Comparison of ENCODE assay signal across 8 cellular contexts in the genomic region with DNA sequence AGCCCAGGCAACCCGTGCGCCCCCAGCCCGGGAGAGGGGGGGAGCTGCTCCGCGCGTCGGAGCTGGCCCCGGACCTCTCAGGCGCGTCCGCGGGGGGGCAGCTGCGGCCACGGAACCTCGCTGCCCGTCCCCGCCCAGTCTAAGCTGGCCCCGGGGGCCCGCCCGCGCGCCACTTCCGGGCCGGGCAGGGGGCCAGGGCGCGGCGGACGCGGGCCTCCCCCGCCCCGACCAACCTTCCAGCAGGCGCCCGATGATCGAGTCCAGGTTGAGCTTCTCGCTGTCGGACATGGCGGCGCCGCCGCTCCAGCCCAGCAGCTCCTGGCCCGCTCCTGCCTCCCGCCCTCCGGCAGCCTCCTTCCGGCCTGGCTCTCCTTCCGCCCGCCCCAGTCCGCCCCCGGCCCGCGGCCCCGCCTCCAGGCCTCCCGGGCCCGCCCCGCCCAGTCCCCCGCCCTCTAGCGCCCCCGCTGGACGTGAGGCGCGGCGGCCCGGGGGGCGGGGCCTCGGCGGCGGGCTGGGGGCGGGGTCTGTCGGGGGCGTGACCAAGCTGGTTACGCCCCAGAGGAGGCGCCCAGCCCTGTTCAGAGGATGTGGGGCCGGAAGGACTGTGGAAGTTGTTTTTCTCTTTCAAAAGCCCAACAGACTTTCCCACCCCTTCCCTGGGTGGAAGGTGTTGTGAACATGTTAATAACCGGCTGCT. TPM values are rescaled to one million over a fixed set of nuclear protein-coding genes. Genes with fewer than 3 reads are reported as not detected.
DNase-seq lines count a peak whose midpoint lies in the region; TF ChIP-seq lines count a peak whose summit lies in the region.

A gene (minus strand): TSS at position 364 of the 697 bp plus-strand sequence. CDS start 76 bp downstream, at position 288.

- DNase-seq in H7 (peak; percentile 100), MM.1S (peak; percentile 84), SJCRH30 (peak; percentile 89 to 90), activated gamma-delta T cell treated with Interleukin-2 at 50 U/mL for 16 hours (peak; percentile 90), foreskin fibroblast (peak; percentile 81 to 94), neural progenitor cell (ENCODE audit: low spot score) (peak; percentile 96)

- peak within 1 kb of the TSS; percentile 86 for H3K4me3 Mint-ChIP-seq in neural progenitor cell

- no peaks in the 10 kb centered on the region for H3K9me3 ChIP-seq in ES-I3 (ENCODE audit: control insufficient read depth, insufficient read depth, low read length)
- no peaks in the 10 kb centered on the region for H3K9me3 ChIP-seq in MM.1S (replicated peaks; ENCODE audit: insufficient read depth, low read length)
- no peaks in the 10 kb centered on the region for H3K9me3 ChIP-seq in SJCRH30 (replicated peaks)
- H3K9me3 ChIP-seq in neural progenitor cell (ENCODE audit: low read depth) = no peaks in the 10 kb centered on the region
- no peaks in the 10 kb centered on the region for H3K9me3 ChIP-seq in stomach smooth muscle (ENCODE audit: control insufficient read depth in 2 of 2, low read length in 2 of 2)

- H4K20me1 ChIP-seq in MM.1S (ENCODE audit: insufficient read depth, low read length) (no peaks in the 10 kb centered on the region), neural progenitor cell (ENCODE audit: low read depth) (peaks cover 8% of the 10 kb centered on the region)

- H3K36me3 ChIP-seq in ES-I3 (ENCODE audit: insufficient read depth, low read length) (peaks cover 16% of the 10 kb centered on the region), H7 (replicated peaks; ENCODE audit: control insufficient read depth, insufficient read depth, low read length) (peaks cover 19% of the 10 kb centered on the region), MM.1S (replicated peaks; ENCODE audit: insufficient read depth, low read length) (no peaks in the 10 kb centered on the region), SJCRH30 (peaks cover 14% of the 10 kb centered on the region), neural progenitor cell (no peaks in the 10 kb centered on the region), stomach smooth muscle (ENCODE audit: control insufficient read depth in 2 of 2, insufficient read depth in 2 of 2, low read length in 2 of 2) (peaks cover 18 to 22% of the 10 kb centered on the region in 2 donors)

- peaks cover 9% of the 10 kb centered on the region; the same call in 1 of the 2 replicates for H3F3A ChIP-seq in MM.1S (ENCODE audit: insufficient read depth, low read length)
- H3F3A ChIP-seq in neural progenitor cell (ENCODE audit: low read depth) = peaks cover 7% of the 10 kb centered on the region

- H3K27me3 ChIP-seq in H7 (ENCODE audit: control insufficient read depth, insufficient read depth, low read length) (no peaks in the 10 kb centered on the region), MM.1S (replicated peaks; ENCODE audit: insufficient read depth, low read length) (no peaks in the 10 kb centered on the region), SJCRH30 (no peaks in the 10 kb centered on the region), neural progenitor cell (no peaks in the 10 kb centered on the region), stomach smooth muscle (ENCODE audit: control insufficient read depth in 1 of 2, insufficient read depth in 2 of 2, low read length in 2 of 2) (peaks cover 14 to 17% of the 10 kb centered on the region in 2 donors)

- peaks cover 45% of the 10 kb centered on the region for H3K79me2 ChIP-seq in MM.1S (ENCODE audit: low read length)
- H3K79me2 ChIP-seq in neural progenitor cell (ENCODE audit: low read depth) = peaks cover 16% of the 10 kb centered on the region

- H3K4me2 ChIP-seq in MM.1S (ENCODE audit: low read depth, low read length) (peak within 1 kb of the TSS; percentile 92), neural progenitor cell (peak within 1 kb of the TSS; percentile 95)

- peak within 1 kb of the TSS; percentile 91 for H3K9ac ChIP-seq in ES-I3 (ENCODE audit: low read depth, low read length)
- H3K9ac ChIP-seq in MM.1S (ENCODE audit: low read length) = peak within 1 kb of the TSS; percentile 92
- peak within 1 kb of the TSS; percentile 75 for H3K9ac ChIP-seq in neural progenitor cell
- peak within 1 kb of the TSS; percentile 89 to 90 for H3K9ac ChIP-seq in stomach smooth muscle (ENCODE audit: low read length in 2 of 2)

- H3K9me3 Mint-ChIP-seq in neural progenitor cell = no peaks in the 10 kb centered on the region

- peaks cover 8% of the 10 kb centered on the region for H3K27me3 Mint-ChIP-seq in neural progenitor cell (ENCODE audit: insufficient read depth, low read depth)

- peaks cover 31% of the 10 kb centered on the region for H3K4me1 Mint-ChIP-seq in neural progenitor cell

- H3K4me3 ChIP-seq in H7 (ENCODE audit: insufficient read depth, low read depth, low read length) (peak within 1 kb of the TSS; percentile 82), MM.1S (ENCODE audit: low read length) (peak within 1 kb of the TSS; percentile 96), SJCRH30 (peak within 1 kb of the TSS; percentile 78), foreskin fibroblast (ENCODE audit: low read depth in 1 of 2, low read length in 2 of 2) (peak within 1 kb of the TSS; percentile 90 to 98), neural progenitor cell (peak within 1 kb of the TSS; percentile 87), stomach smooth muscle (ENCODE audit: low read length in 2 of 2) (peak within 1 kb of the TSS; percentile 73 to 88)

- H3K4me1 ChIP-seq in ES-I3 (ENCODE audit: insufficient read depth, low read length) (peaks cover 22% of the 10 kb centered on the region; the same call in 1 of the 2 replicates), MM.1S (ENCODE audit: low read length) (peaks cover 13% of the 10 kb centered on the region; the same call in 1 of the 2 replicates), SJCRH30 (peaks cover 5% of the 10 kb centered on the region; the same call in 1 of the 2 replicates), neural progenitor cell (peaks cover 13% of the 10 kb centered on the region), stomach smooth muscle (ENCODE audit: control insufficient read depth, insufficient read depth, low read length) (peaks cover 27% of the 10 kb centered on the region)

- no peaks in the 10 kb centered on the region for H3K9me2 ChIP-seq in MM.1S (replicated peaks; ENCODE audit: insufficient read depth, low read length)

- H3K36me3 Mint-ChIP-seq in neural progenitor cell = peaks cover 8% of the 10 kb centered on the region

- peak within 1 kb of the TSS; percentile 62; the same call in 1 of the 2 replicates for H3K27ac ChIP-seq in MM.1S (ENCODE audit: low read length)
- peak within 1 kb of the TSS; percentile 70 for H3K27ac ChIP-seq in SJCRH30
- no peak within 1 kb of the TSS for H3K27ac ChIP-seq in neural progenitor cell
- peak within 1 kb of the TSS; percentile 91 for H3K27ac ChIP-seq in stomach smooth muscle (ENCODE audit: low read length)

- H2AFZ ChIP-seq in MM.1S (ENCODE audit: low read length) = peak within 1 kb of the TSS; percentile 52; the same call in 1 of the 2 replicates
- no peak within 1 kb of the TSS for H2AFZ ChIP-seq in neural progenitor cell (replicated peaks)

- peak; percentile 37; the same call in 1 of the 2 replicates for TF ChIP-seq CTCF in MM.1S (IDR thresholded peaks at IDR 0.05; ENCODE audit: low read length)
- TF ChIP-seq CTCF in foreskin fibroblast (IDR thresholded peaks at IDR 0.05; ENCODE audit: low read depth, low read length) = no peak
- TF ChIP-seq CTCF in neural progenitor cell (IDR thresholded peaks at IDR 0.05) = peak; percentile 59

- peak within 1 kb of the TSS; percentile 50 for H3K27ac Mint-ChIP-seq in neural progenitor cell

RNA-seq across cellular contexts. Expression of the gene that starts here (rescaled TPM):
- total RNA-seq in H7 (2014; rRNA removed; shearing (Covaris generic)) = 246 and 314 TPM in 2 replicates
- 169 and 197 TPM in 2 replicates for total RNA-seq in SJCRH30 (2014; rRNA removed; shearing (Covaris generic))
- total RNA-seq in neural progenitor cell (ENCODE audit: low replicate concordance) = 102 and 189 TPM in 2 replicates
